ENCODE assay signal across 7 cellular contexts in genomic region chr20:34312544-34313217, GRCh38.
DNase-seq lines count a peak whose midpoint lies in the region; ATAC-seq and TF ChIP-seq lines count a peak whose summit lies in the region.

No MANE protein-coding gene starts in this region.

- DNase-seq in NCI-H2196 treated with DMSO at 0.1 percent for 48 hours (lab: John Stamatoyannopoulos, UW; ENCODE audit: unreplicated experiment) (peak; percentile 84), WERI-Rb-1 (peak; percentile 88), T47D (ENCODE audit: low read depth in 1 of 2, low spot score in 1 of 2) (peak; percentile 60 to 90), iPS-NIHi7 (ENCODE audit: extremely low spot score) (peak; percentile 92)
- DNase-seq in stimulated activated CD4-positive, alpha-beta T cell treated with anti-CD3 and anti-CD28 coated beads, Interleukin-12 subunit alpha, Interleukin-12 subunit beta, amount 100 ng/mL, for 4 hours, result peak; percentile 81

- no peaks in the 10 kb centered on the region for H3K9me3 ChIP-seq in WERI-Rb-1 (ENCODE audit: severe bottlenecking)

- in situ Hi-C loops in T47D (cut with HindIII; ENCODE audit: low pct_unique_long_range_greater_than_20kb, low sequenced_read_pairs), result no loop called here

- H3K36me3 ChIP-seq in WERI-Rb-1, result no peaks in the 10 kb centered on the region

- H3K27ac ChIP-seq in WERI-Rb-1, result no peak overlapping the region

- peak overlapping the region; percentile 17; the same call in 1 of the 2 replicates for H3K4me3 ChIP-seq in WERI-Rb-1 (ENCODE audit: low read depth, low read length)

- peak; percentile 100 for TF ChIP-seq CTCF in WERI-Rb-1 (IDR thresholded peaks at IDR 0.05; ENCODE audit: low read depth, low read length)

- no peaks in the 10 kb centered on the region for H3K27me3 ChIP-seq in WERI-Rb-1 (ENCODE audit: insufficient read depth, low read depth, severe bottlenecking)

- ATAC-seq in GM18498 (IDR thresholded peaks at IDR 0.05; ENCODE audit: unreplicated experiment) (peak; percentile 91), HG03097 (IDR thresholded peaks at IDR 0.05; ENCODE audit: low FRiP score, unreplicated experiment) (peak; percentile 82)
